25 cellular contexts compared by ENCODE assay signal in the genomic region with DNA sequence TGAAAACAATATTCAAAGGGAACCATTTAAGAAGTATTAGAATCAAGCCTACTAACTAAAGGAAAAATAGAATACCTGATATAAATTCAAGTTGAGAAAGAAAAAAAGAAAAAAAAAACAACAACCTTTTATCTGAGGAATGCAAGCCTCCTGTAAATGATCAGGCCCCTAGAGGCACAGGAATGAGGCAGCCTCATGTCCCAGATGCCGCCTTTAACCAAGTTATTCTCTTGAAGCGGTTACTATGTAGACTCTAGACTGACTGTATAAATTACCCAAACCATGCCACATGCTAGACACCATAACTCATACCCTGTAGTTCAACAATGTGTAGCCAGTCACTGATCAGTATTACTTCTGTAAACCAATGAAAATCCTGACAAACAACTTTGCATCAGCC.
"Had no signal": no experiment of that assay in that cellular context is flagged by ENCODE, and none has a peak within 500 bp of the region (broad histone marks: within the 10 kb centered on the region; RNA-seq: fewer than 3 reads in every experiment).

No MANE protein-coding gene starts in this region.

- H3K27ac Mint-ChIP-seq: effector memory CD8-positive, alpha-beta T cell; memory B cell; naive thymus-derived CD4-positive, alpha-beta T cell; nephron; neural progenitor cell; stimulated activated memory B cell treated with anti-CD40 and anti-IgM and Interleukin-4, amounts not matched to agents 10 μg/mL and 1 μg/mL and 100 μg/mL, for 72 hours had no signal

- H3K4me2 ChIP-seq: neural progenitor cell had no signal

- FAIRE-seq: urothelium cell line had no signal

- H3K4me3 ChIP-seq: coronary artery, gastrocnemius medialis, lung, neural progenitor cell, prostate gland, sigmoid colon, testis, tibial artery, upper lobe of left lung had no signal

- H3K4me1 Mint-ChIP-seq: memory B cell; naive thymus-derived CD4-positive, alpha-beta T cell; nephron; neural progenitor cell; stimulated activated memory B cell treated with anti-CD40 and anti-IgM and Interleukin-4, amounts not matched to agents 10 μg/mL and 1 μg/mL and 100 μg/mL, for 72 hours had no signal

- DNase-seq: dermis blood vessel endothelial cell; effector memory CD8-positive, alpha-beta T cell; gastrocnemius medialis; head of caudate nucleus; kidney; midbrain; naive thymus-derived CD4-positive, alpha-beta T cell; right cardiac atrium; sigmoid colon; stimulated activated CD4-positive, alpha-beta T cell treated with anti-CD3 and anti-CD28 coated beads, Interleukin-2, amount 100 ng/mL, for 24 hours; stimulated activated CD4-positive, alpha-beta T cell treated with anti-CD3 and anti-CD28 coated beads, Interleukin-4, amount 100 ng/mL, for 24 hours; stimulated activated naive CD8-positive, alpha-beta T cell treated with anti-CD3 and anti-CD28 coated beads, Interleukin-15, Interleukin-2, amounts not matched to agents 100 U/mL and 50 U/mL, for 24 hours; substantia nigra; testis; tibial artery; upper lobe of left lung had no signal

- ATAC-seq: effector memory CD8-positive, alpha-beta T cell; gastrocnemius medialis; left lobe of liver; naive thymus-derived CD4-positive, alpha-beta T cell; right cardiac atrium; stimulated activated memory B cell treated with anti-CD40 and anti-IgM and Interleukin-4, amounts not matched to agents 10 μg/mL and 1 μg/mL and 100 μg/mL, for 72 hours; stimulated activated naive CD8-positive, alpha-beta T cell treated with anti-CD3 and anti-CD28 coated beads, Interleukin-15, Interleukin-2, amounts not matched to agents 100 U/mL and 50 U/mL, for 24 hours had no signal

- H3K27ac ChIP-seq: coronary artery, gastrocnemius medialis, neural progenitor cell, prostate gland, sigmoid colon, testis, tibial artery, upper lobe of left lung had no signal

- H3K4me1 ChIP-seq: gastrocnemius medialis, neural progenitor cell, prostate gland, sigmoid colon, testis, tibial artery, upper lobe of left lung had no signal

- H3K36me3 ChIP-seq: gastrocnemius medialis, neural progenitor cell, prostate gland, sigmoid colon, tibial artery, upper lobe of left lung had no signal

- H3K9me3 ChIP-seq: gastrocnemius medialis, prostate gland, sigmoid colon, testis, tibial artery, upper lobe of left lung had no signal

- H3K9me3 Mint-ChIP-seq: nephron; neural progenitor cell; stimulated activated memory B cell treated with anti-CD40 and anti-IgM and Interleukin-4, amounts not matched to agents 10 μg/mL and 1 μg/mL and 100 μg/mL, for 72 hours had no signal

- H3K36me3 Mint-ChIP-seq: memory B cell; naive thymus-derived CD4-positive, alpha-beta T cell; neural progenitor cell; stimulated activated memory B cell treated with anti-CD40 and anti-IgM and Interleukin-4, amounts not matched to agents 10 μg/mL and 1 μg/mL and 100 μg/mL, for 72 hours had no signal

- H3K27me3 Mint-ChIP-seq: effector memory CD8-positive, alpha-beta T cell; memory B cell; naive thymus-derived CD4-positive, alpha-beta T cell; stimulated activated memory B cell treated with anti-CD40 and anti-IgM and Interleukin-4, amounts not matched to agents 10 μg/mL and 1 μg/mL and 100 μg/mL, for 72 hours had no signal

- H2AFZ ChIP-seq: neural progenitor cell had no signal

- H3K9ac ChIP-seq: neural progenitor cell had no signal

- H3K4me3 Mint-ChIP-seq: effector memory CD8-positive, alpha-beta T cell; memory B cell; naive thymus-derived CD4-positive, alpha-beta T cell; nephron; neural progenitor cell; stimulated activated memory B cell treated with anti-CD40 and anti-IgM and Interleukin-4, amounts not matched to agents 10 μg/mL and 1 μg/mL and 100 μg/mL, for 72 hours had no signal

- H3K27me3 ChIP-seq: gastrocnemius medialis, neural progenitor cell, sigmoid colon, testis, tibial artery, upper lobe of left lung had no signal
